In genomic region chr5:141402553-141403328, GRCh38 we compare ENCODE assay signal across 8 cellular contexts. TPM values are rescaled to one million over a fixed set of nuclear protein-coding genes. Genes with fewer than 3 reads are reported as not detected.
A peak's percentile ranks its signal among the peaks of the same experiment; 100 is the strongest.
DNase-seq lines count a peak whose midpoint lies in the region; ATAC-seq, FAIRE-seq and TF ChIP-seq lines count a peak whose summit lies in the region.

PCDHGA9 (plus strand) TSS chr5:141402778; CDS start chr5:141402953, 175 bp downstream.

- H3K4me3 ChIP-seq in SK-N-SH (ENCODE audit: low read depth in 2 of 2, low read length in 1 of 2) (no peak within 1 kb of the TSS; a peak in 1 of 4 replicates), subcutaneous abdominal adipose tissue (ENCODE audit: low read depth in 1 of 5, low read length in 5 of 5) (peak within 1 kb of the TSS; percentile 54 to 68 (median 62))

- H3K4me2 ChIP-seq in SK-N-SH: no peak within 1 kb of the TSS

- no peak for TF ChIP-seq POLR2A in GM12892 (IDR thresholded peaks at IDR 0.05; ENCODE audit: low read depth, low read length)

- H3K9me2 ChIP-seq in SK-N-SH: no peaks in the 10 kb centered on the region

- H3K9me3 ChIP-seq in SK-N-SH (peaks cover 7% of the 10 kb centered on the region), subcutaneous abdominal adipose tissue (ENCODE audit: control insufficient read depth in 5 of 5, low read length in 5 of 5) (peaks cover 36 to 68% (median 63%) of the 10 kb centered on the region in 5 donors)

- WGBS in SK-N-SH (ENCODE audit: low lambda C conversion rate): 78% methylated on average over 29 of the region's 30 CpGs

- TF ChIP-seq CTCF in SK-N-SH (IDR thresholded peaks at IDR 0.05): peak; percentile 39; the same call in 1 of the 2 replicates

- no peaks in the 10 kb centered on the region for H3K79me2 ChIP-seq in SK-N-SH (ENCODE audit: insufficient read depth)

- in situ Hi-C loops in SK-MEL-5 (cut with HindIII; ENCODE audit: low pct_unique_long_range_greater_than_20kb, low sequenced_read_pairs): no loop called here

- TF ChIP-seq RAD21 in SK-N-SH (IDR thresholded peaks at IDR 0.05; ENCODE audit: low read length): peak; percentile 39

- H2AFZ ChIP-seq in SK-N-SH (ENCODE audit: low read depth): no peak within 1 kb of the TSS

- no peak for TF ChIP-seq EP300 in SK-N-SH (IDR thresholded peaks at IDR 0.05; ENCODE audit: borderline replicate concordance in 1 of 2, low read depth in 1 of 2, low read length in 1 of 2)

- no peak for ATAC-seq in SK-N-SH treated with all-trans-retinoic acid at 6 μM for 48 hours
- ATAC-seq in left ventricle myocardium superior: no peak

- intact Hi-C loops in left ventricle myocardium superior (cut with micrococcal nuclease): loop anchor here (10.0 kb wide), 1 partner anchor 162 kb away; no protein-coding TSS in a partner anchor

- DNase-seq in SK-N-SH (peak; percentile 53), SK-MEL-5 (ENCODE audit: low read depth, low spot score) (peak; percentile 23), left ventricle myocardium superior (peak; percentile 35), GM12892 (ENCODE audit: insufficient read length) (no peak), T-helper 2 cell (no peak), NCI-H748 treated with DMSO at 0.1 percent for 48 hours (lab: John Stamatoyannopoulos, UW) (no peak)

- H3K9ac ChIP-seq in SK-N-SH: no peak within 1 kb of the TSS
- no peak within 1 kb of the TSS for H3K9ac ChIP-seq in subcutaneous abdominal adipose tissue (ENCODE audit: low read length in 5 of 5)

- H3K4me1 ChIP-seq in SK-N-SH (ENCODE audit: control insufficient read depth in 1 of 2, insufficient read depth in 2 of 2, low read depth in 1 of 2, low read length in 1 of 2): no peaks in the 10 kb centered on the region
- H3K4me1 ChIP-seq in subcutaneous abdominal adipose tissue (ENCODE audit: control insufficient read depth in 5 of 5, insufficient read depth in 5 of 5, low read length in 5 of 5): peaks cover 0 to 10% (median 6%) of the 10 kb centered on the region in 5 donors

- CTCF ChIA-PET in SK-N-SH (lab: Yijun Ruan, JAX): no interaction called here

- no peaks in the 10 kb centered on the region for H4K20me1 ChIP-seq in SK-N-SH (ENCODE audit: insufficient read depth)

- FAIRE-seq in GM12892 (lab: Jason Lieb, UNC): no peak

- H3F3A ChIP-seq in SK-N-SH (replicated peaks; ENCODE audit: insufficient read depth): no peaks in the 10 kb centered on the region

- H3K36me3 ChIP-seq in SK-N-SH (replicated peaks in 1 of 2; ENCODE audit: control insufficient read depth in 1 of 2, insufficient read depth in 2 of 2, low read length in 1 of 2): peaks cover 0 to 9% of the 10 kb centered on the region in 2 experiments
- H3K36me3 ChIP-seq in subcutaneous abdominal adipose tissue (ENCODE audit: control insufficient read depth in 5 of 5, insufficient read depth in 5 of 5, low read length in 5 of 5): no peaks in the 10 kb centered on the region

- POLR2A ChIA-PET in SK-N-SH (lab: Yijun Ruan, JAX): no interaction called here

- no peak within 1 kb of the TSS for H3K27ac ChIP-seq in SK-N-SH (ENCODE audit: low read depth in 2 of 2, low read length in 1 of 2)
- no peak within 1 kb of the TSS for H3K27ac ChIP-seq in subcutaneous abdominal adipose tissue (ENCODE audit: low read depth, low read length)

- H3K27me3 ChIP-seq in SK-N-SH (ENCODE audit: insufficient read depth) (no peaks in the 10 kb centered on the region), subcutaneous abdominal adipose tissue (ENCODE audit: control insufficient read depth in 5 of 5, insufficient read depth in 4 of 5, low read length in 5 of 5) (peaks cover 0 to 7% (median 3%) of the 10 kb centered on the region in 5 donors)

TF ChIP-seq in SK-N-SH, 30 proteins besides CTCF, POLR2A, EP300 and RAD21:
- TF ChIP-seq NRF1 (IDR thresholded peaks at IDR 0.05; ENCODE audit: low read depth, low read length): no peak
- no peak for TF ChIP-seq ELF1 (IDR thresholded peaks at IDR 0.05)
- no peak for TF ChIP-seq MAX (IDR thresholded peaks at IDR 0.05; ENCODE audit: low read depth)
- TF ChIP-seq CHD2 (IDR thresholded peaks at IDR 0.05; ENCODE audit: low read length, partially characterized antibody): no peak
- TF ChIP-seq FOXJ3 (CRISPR knock-in tag; IDR thresholded peaks at IDR 0.05): no peak
- TF ChIP-seq TAF1 (IDR thresholded peaks at IDR 0.05; ENCODE audit: borderline replicate concordance, low read depth, low read length): no peak
- TF ChIP-seq GATA2 (CRISPR knock-in tag; IDR thresholded peaks at IDR 0.05): no peak
- TF ChIP-seq SIN3A (IDR thresholded peaks at IDR 0.05; ENCODE audit: borderline replicate concordance, low read depth, low read length): no peak

TF ChIP-seq in SK-N-SH treated with all-trans-retinoic acid at 6 μM for 48 hours, 23 proteins besides CTCF, POLR2A, EP300 and RAD21:
- no peak for TF ChIP-seq POU6F1 (CRISPR knock-in tag; IDR thresholded peaks at IDR 0.05; ENCODE audit: borderline replicate concordance, low read depth)
- TF ChIP-seq CSDC2 (CRISPR knock-in tag; IDR thresholded peaks at IDR 0.05): no peak
- TF ChIP-seq CSRNP3 (CRISPR knock-in tag; IDR thresholded peaks at IDR 0.05): no peak
- no peak for TF ChIP-seq CREB5 (CRISPR knock-in tag; IDR thresholded peaks at IDR 0.05; ENCODE audit: low read depth)
- no peak for TF ChIP-seq TSHZ2 (CRISPR knock-in tag; IDR thresholded peaks at IDR 0.05)
- TF ChIP-seq TCF4 (CRISPR knock-in tag; IDR thresholded peaks at IDR 0.05; ENCODE audit: borderline replicate concordance): no peak
- TF ChIP-seq ZFP3 (CRISPR knock-in tag; IDR thresholded peaks at IDR 0.05): no peak
- no peak for TF ChIP-seq GLIS3 (CRISPR knock-in tag; IDR thresholded peaks at IDR 0.05)
- no peak for TF ChIP-seq ISL1 (CRISPR knock-in tag; IDR thresholded peaks at IDR 0.05)

RNA-seq across cellular contexts. Expression of gene PCDHGA9, which starts in this region (rescaled TPM):
- 0.13 and 0.16 TPM in 2 replicates for polyA plus RNA-seq in SK-N-SH (2012; rRNA removed)
- polyA plus RNA-seq in SK-N-SH (2012; cell fraction: cytosol; rRNA removed): 0.18 and 0.20 TPM in 2 replicates
- 0.91 and 1.0 TPM in 2 replicates for polyA plus RNA-seq in SK-N-SH (2012; cell fraction: nucleus; rRNA removed)
- total RNA-seq in SK-MEL-5 (2014; rRNA removed; shearing (Covaris generic)): 0.03 and 0.45 TPM in 2 replicates
- 0.34 and 0.43 TPM in 2 replicates for polyA plus RNA-seq in SK-MEL-5 (2015; cell fraction: cytosol; rRNA removed)
- polyA plus RNA-seq in SK-MEL-5 (2015; cell fraction: nucleus; rRNA removed): 0.14 and 0.42 TPM in 2 replicates
- total RNA-seq in left ventricle myocardium superior: 4.5 TPM
- polyA plus RNA-seq in GM12892 (2012; ENCODE audit: missing spikeins): 0.64 TPM

Comparison
In these comparisons a context has a peak if more than half of its experiments do, and no peak if none do; other contexts are left out.
1. Peak in DNase-seq in SK-MEL-5; RNA of the gene not detected or under 1 TPM.
2. DNase-seq: peak in SK-N-SH (single experiment) and left ventricle myocardium superior (single experiment); none in GM12892 (single experiment), T-helper 2 cell (0 of 5) and NCI-H748 treated with DMSO at 0.1 percent for 48 hours (single experiment).
3. H3K4me3 ChIP-seq: peak in subcutaneous abdominal adipose tissue (5 of 5); none in SK-N-SH (0 of 2).